ENCODE assay signal across 24 cellular contexts in genomic region chr16:75138233-75138632, GRCh38. TPM values are rescaled to one million over a fixed set of nuclear protein-coding genes. Genes with fewer than 3 reads are reported as not detected.
A peak's percentile ranks its signal among the peaks of the same experiment; 100 is the strongest.
DNase-seq lines count a peak whose midpoint lies in the region; ATAC-seq and TF ChIP-seq lines count a peak whose summit lies in the region.
"Had no signal": no experiment of that assay in that cellular context is flagged by ENCODE, and none has a peak within 500 bp of the region (broad histone marks: within the 10 kb centered on the region; RNA-seq: fewer than 3 reads in every experiment).

No MANE protein-coding gene starts in this region.

- H3K4me1 Mint-ChIP-seq in activated CD4-positive, alpha-beta T cell treated with anti-CD3 and anti-CD28 coated beads, Interleukin-2, amount 10 ng/mL, durations not matched to agents 24 days and 14 days, result peaks cover 8% of the 10 kb centered on the region
- H3K4me1 Mint-ChIP-seq in activated CD4-positive, alpha-beta T cell treated with anti-CD3 and anti-CD28 coated beads, Interleukin-2, amount 10 ng/mL, durations not matched to agents 7 days and 5 days, result peaks cover 7% of the 10 kb centered on the region
- H3K4me1 Mint-ChIP-seq in stimulated activated naive B cell treated with anti-CD40 and anti-IgM and Interleukin-4, amounts not matched to agents 10 μg/mL and 1 μg/mL and 100 μg/mL, for 72 hours, result peaks cover 9% of the 10 kb centered on the region in 2 donors

- H3K27me3 Mint-ChIP-seq in activated CD4-positive, alpha-beta T cell treated with anti-CD3 and anti-CD28 coated beads, Interleukin-2, amount 10 ng/mL, durations not matched to agents 24 days and 14 days, result peaks cover 1% of the 10 kb centered on the region
- H3K27me3 Mint-ChIP-seq in activated CD4-positive, alpha-beta T cell treated with anti-CD3 and anti-CD28 coated beads, Interleukin-2, amount 10 ng/mL, durations not matched to agents 7 days and 5 days, result no peaks in the 10 kb centered on the region
- peaks cover 18 to 20% of the 10 kb centered on the region in 2 donors for H3K27me3 Mint-ChIP-seq in stimulated activated naive B cell treated with anti-CD40 and anti-IgM and Interleukin-4, amounts not matched to agents 10 μg/mL and 1 μg/mL and 100 μg/mL, for 72 hours

- H4K91ac ChIP-seq in mesenchymal stem cell (ENCODE audit: low read length), result no peak overlapping the region

- peak overlapping the region; percentile 44 for H3K4me2 ChIP-seq in mesenchymal stem cell (ENCODE audit: low read length, poor library complexity, severe bottlenecking)
- H3K4me2 ChIP-seq: PC-9 had no signal

- H3K9me3 Mint-ChIP-seq in activated CD4-positive, alpha-beta T cell treated with anti-CD3 and anti-CD28 coated beads, Interleukin-2, amount 10 ng/mL, durations not matched to agents 24 days and 14 days, result peaks cover 3% of the 10 kb centered on the region
- H3K9me3 Mint-ChIP-seq in activated CD4-positive, alpha-beta T cell treated with anti-CD3 and anti-CD28 coated beads, Interleukin-2, amount 10 ng/mL, durations not matched to agents 7 days and 5 days, result no peaks in the 10 kb centered on the region
- no peaks in the 10 kb centered on the region for H3K9me3 Mint-ChIP-seq in stimulated activated naive B cell treated with anti-CD40 and anti-IgM and Interleukin-4, amounts not matched to agents 10 μg/mL and 1 μg/mL and 100 μg/mL, for 72 hours
- H3K9me3 Mint-ChIP-seq: CD8-positive, alpha-beta memory T cell had no signal

- no peak overlapping the region for H4K8ac ChIP-seq in mesenchymal stem cell (ENCODE audit: low read length)

- H3K79me1 ChIP-seq in mesenchymal stem cell (replicated peaks; ENCODE audit: low read length, poor library complexity, severe bottlenecking), result no peaks in the 10 kb centered on the region

- H3K14ac ChIP-seq in mesenchymal stem cell (ENCODE audit: low read length in 2 of 2), result no peak overlapping the region

- no peak overlapping the region for H3K18ac ChIP-seq in mesenchymal stem cell (ENCODE audit: low read depth in 1 of 2, low read length in 2 of 2)

- no peak overlapping the region for H2BK5ac ChIP-seq in mesenchymal stem cell (ENCODE audit: low read depth, low read length, poor library complexity, severe bottlenecking)

- H3K23ac ChIP-seq in mesenchymal stem cell (ENCODE audit: low read length in 2 of 2), result no peak overlapping the region

- DNase-seq in activated CD4-positive, alpha-beta T cell treated with anti-CD3 and anti-CD28 coated beads, Interleukin-2, amount 10 ng/mL, durations not matched to agents 24 days and 14 days, result no peak
- DNase-seq in activated CD4-positive, alpha-beta T cell treated with anti-CD3 and anti-CD28 coated beads, Interleukin-2, amount 10 ng/mL, durations not matched to agents 7 days and 5 days, result no peak
- DNase-seq in colonic mucosa, result no peak
- no peak for DNase-seq in mesenchymal stem cell
- DNase-seq in stimulated activated naive B cell treated with anti-CD40 and anti-IgM and Interleukin-4, amounts not matched to agents 10 μg/mL and 1 μg/mL and 100 μg/mL, for 72 hours, result no peak
- no peak for DNase-seq in tibial nerve (ENCODE audit: low spot score in 2 of 2)
- no peak for DNase-seq in SKM-1 (lab: John Stamatoyannopoulos, UW; ENCODE audit: unreplicated experiment)
- DNase-seq in NCI-H128 (lab: John Stamatoyannopoulos, UW; ENCODE audit: unreplicated experiment), result no peak
- DNase-seq: Calu3; CD8-positive, alpha-beta memory T cell; DMS153; HCEC 1CT; MM.1S; NCI-H1048; NCI-H1436; NCI-H187 treated with DMSO at 0.1 percent for 48 hours; NCI-H510A; NCI-H748 treated with DMSO at 0.1 percent for 48 hours; PC-9 had no signal

- peak overlapping the region; percentile 40 for H3K27ac ChIP-seq in colonic mucosa
- no peak overlapping the region for H3K27ac ChIP-seq in mesenchymal stem cell (ENCODE audit: low read length, poor library complexity, severe bottlenecking)
- H3K27ac ChIP-seq in tibial nerve, result no peak overlapping the region
- H3K27ac ChIP-seq: 22Rv1, C4-2B, GM23248, HL-60, PC-9, RWPE1 had no signal

- POLR2A ChIA-PET in activated CD4-positive, alpha-beta T cell treated with anti-CD3 and anti-CD28 coated beads, Interleukin-2, amount 10 ng/mL, durations not matched to agents 7 days and 5 days (lab: Charles Lee), result no interaction called here

- H3K4me3 ChIP-seq in colonic mucosa (no peak overlapping the region), mesenchymal stem cell (ENCODE audit: insufficient read depth in 1 of 2, low read depth in 1 of 2, low read length in 2 of 2) (no peak overlapping the region), tibial nerve (no peak overlapping the region)
- H3K4me3 ChIP-seq: GM23248, PC-9 had no signal

- H2AFZ ChIP-seq in mesenchymal stem cell (ENCODE audit: low read depth, low read length), result no peak overlapping the region
- H2AFZ ChIP-seq: GM23248, PC-9 had no signal

- no peaks in the 10 kb centered on the region for H3K9me3 ChIP-seq in colonic mucosa
- no peaks in the 10 kb centered on the region for H3K9me3 ChIP-seq in mesenchymal stem cell (ENCODE audit: control insufficient read depth, low read length)
- no peaks in the 10 kb centered on the region for H3K9me3 ChIP-seq in tibial nerve

- TF ChIP-seq EP300 in tibial nerve (IDR thresholded peaks at IDR 0.05), result no peak

- no peak overlapping the region for H2AK5ac ChIP-seq in mesenchymal stem cell (ENCODE audit: low read length, severe bottlenecking)

- H3K4me3 Mint-ChIP-seq in activated CD4-positive, alpha-beta T cell treated with anti-CD3 and anti-CD28 coated beads, Interleukin-2, amount 10 ng/mL, durations not matched to agents 24 days and 14 days, result peak overlapping the region; percentile 50
- no peak overlapping the region for H3K4me3 Mint-ChIP-seq in activated CD4-positive, alpha-beta T cell treated with anti-CD3 and anti-CD28 coated beads, Interleukin-2, amount 10 ng/mL, durations not matched to agents 7 days and 5 days
- H3K4me3 Mint-ChIP-seq in stimulated activated naive B cell treated with anti-CD40 and anti-IgM and Interleukin-4, amounts not matched to agents 10 μg/mL and 1 μg/mL and 100 μg/mL, for 72 hours, result peak overlapping the region; percentile 2 to 7

- H3K27ac Mint-ChIP-seq in activated CD4-positive, alpha-beta T cell treated with anti-CD3 and anti-CD28 coated beads, Interleukin-2, amount 10 ng/mL, durations not matched to agents 24 days and 14 days, result no peak overlapping the region
- no peak overlapping the region for H3K27ac Mint-ChIP-seq in activated CD4-positive, alpha-beta T cell treated with anti-CD3 and anti-CD28 coated beads, Interleukin-2, amount 10 ng/mL, durations not matched to agents 7 days and 5 days
- H3K27ac Mint-ChIP-seq in stimulated activated naive B cell treated with anti-CD40 and anti-IgM and Interleukin-4, amounts not matched to agents 10 μg/mL and 1 μg/mL and 100 μg/mL, for 72 hours, result no peak overlapping the region

- 91% methylated on average over 8 of the region's 8 CpGs for WGBS in mesenchymal stem cell
- 67 to 74% methylated on average over 8 of the region's 8 CpGs for WGBS in tibial nerve, 2 donors

- H3K36me3 ChIP-seq in colonic mucosa, result no peaks in the 10 kb centered on the region
- no peaks in the 10 kb centered on the region for H3K36me3 ChIP-seq in mesenchymal stem cell (ENCODE audit: control insufficient read depth in 1 of 2, insufficient read depth in 2 of 2, low read depth in 1 of 2, low read length in 2 of 2)
- no peaks in the 10 kb centered on the region for H3K36me3 ChIP-seq in tibial nerve

- peak in 1 of 2 donors; percentile 27 for ATAC-seq in stimulated activated naive B cell treated with anti-CD40 and anti-IgM and Interleukin-4, amounts not matched to agents 10 μg/mL and 1 μg/mL and 100 μg/mL, for 72 hours (replicated peaks)

- intact Hi-C loops in activated CD4-positive, alpha-beta T cell treated with anti-CD3 and anti-CD28 coated beads, Interleukin-2, amount 10 ng/mL, durations not matched to agents 24 days and 14 days (cut with micrococcal nuclease), result no loop called here
- intact Hi-C loops in colonic mucosa (cut with DNase I), result no loop called here

- H3K4me1 ChIP-seq in colonic mucosa, result no peaks in the 10 kb centered on the region
- peaks cover 8% of the 10 kb centered on the region for H3K4me1 ChIP-seq in mesenchymal stem cell (ENCODE audit: control insufficient read depth, insufficient read depth, low read depth, low read length)
- no peaks in the 10 kb centered on the region for H3K4me1 ChIP-seq in tibial nerve

- H3K27me3 ChIP-seq in colonic mucosa (no peaks in the 10 kb centered on the region), mesenchymal stem cell (ENCODE audit: control insufficient read depth in 1 of 2, insufficient read depth in 1 of 2, low read length in 2 of 2) (no peaks in the 10 kb centered on the region), tibial nerve (no peaks in the 10 kb centered on the region)

- no peak overlapping the region for H2BK12ac ChIP-seq in mesenchymal stem cell (ENCODE audit: low read length in 2 of 2)

- H2BK120ac ChIP-seq in mesenchymal stem cell (ENCODE audit: low read depth, low read length), result no peak overlapping the region

- CTCF ChIA-PET in activated CD4-positive, alpha-beta T cell treated with anti-CD3 and anti-CD28 coated beads, Interleukin-2, amount 10 ng/mL, durations not matched to agents 7 days and 5 days (lab: Charles Lee), result interaction anchor here (0.6 to 1.0 kb wide), 4 partner anchors 26 to 301 kb away, joined by 3 to 4 read pairs (median 3); no protein-coding TSS in a partner anchor

- H3K36me3 Mint-ChIP-seq in activated CD4-positive, alpha-beta T cell treated with anti-CD3 and anti-CD28 coated beads, Interleukin-2, amount 10 ng/mL, durations not matched to agents 24 days and 14 days (ENCODE audit: low read depth), result no peaks in the 10 kb centered on the region
- no peaks in the 10 kb centered on the region for H3K36me3 Mint-ChIP-seq in activated CD4-positive, alpha-beta T cell treated with anti-CD3 and anti-CD28 coated beads, Interleukin-2, amount 10 ng/mL, durations not matched to agents 7 days and 5 days (ENCODE audit: low read depth)
- H3K36me3 Mint-ChIP-seq in stimulated activated naive B cell treated with anti-CD40 and anti-IgM and Interleukin-4, amounts not matched to agents 10 μg/mL and 1 μg/mL and 100 μg/mL, for 72 hours, result no peaks in the 10 kb centered on the region
- H3K36me3 Mint-ChIP-seq: CD8-positive, alpha-beta memory T cell had no signal

- TF ChIP-seq CTCF in colonic mucosa (IDR thresholded peaks at IDR 0.05), result no peak
- no peak for TF ChIP-seq CTCF in tibial nerve (IDR thresholded peaks at IDR 0.05)

- no peak overlapping the region for H2BK15ac ChIP-seq in mesenchymal stem cell (ENCODE audit: low read depth, poor library complexity, severe bottlenecking)

- H3K9ac ChIP-seq in colonic mucosa (ENCODE audit: low read depth in 2 of 2, low read length in 2 of 2) (no peak overlapping the region), mesenchymal stem cell (ENCODE audit: low read length) (no peak overlapping the region)
- H3K9ac ChIP-seq: GM23248 had no signal

- no peak for TF ChIP-seq POLR2A in tibial nerve (IDR thresholded peaks at IDR 0.05)

- no peak overlapping the region for H3K4ac ChIP-seq in mesenchymal stem cell (ENCODE audit: low read depth in 1 of 2, low read length in 2 of 2)

RNA-seq across cellular contexts. Expression of gene ZFP1, which starts 10.1 kb away (rescaled TPM):
- total RNA-seq in activated CD4-positive, alpha-beta T cell treated with anti-CD3 and anti-CD28 coated beads, Interleukin-2, amount 10 ng/mL, durations not matched to agents 24 days and 14 days, result 14.3 and 16.5 TPM in 2 replicates
- 10 to 100 TPM; 11.4 to 13.1 TPM for total RNA-seq in activated CD4-positive, alpha-beta T cell treated with anti-CD3 and anti-CD28 coated beads, Interleukin-2, amount 10 ng/mL, durations not matched to agents 7 days and 5 days
- 1 to 10 TPM; 4.3 to 9.9 TPM for total RNA-seq in colonic mucosa
- 9.1 TPM for polyA plus RNA-seq in mesenchymal stem cell (2013, experiment 1 of 2)
- 7.8 TPM for polyA plus RNA-seq in mesenchymal stem cell (2013, experiment 2 of 2)
- 10 to 100 TPM in 2 of 4 donors, 1 to 10 TPM in 2; 6.3 to 12.6 (median 9.5) TPM for total RNA-seq in tibial nerve

RNA-seq across cellular contexts. Expression of gene LDHD, which starts 21.7 kb away (rescaled TPM):
- total RNA-seq in activated CD4-positive, alpha-beta T cell treated with anti-CD3 and anti-CD28 coated beads, Interleukin-2, amount 10 ng/mL, durations not matched to agents 24 days and 14 days, result 0.09 and 0.24 TPM in 2 replicates
- total RNA-seq in activated CD4-positive, alpha-beta T cell treated with anti-CD3 and anti-CD28 coated beads, Interleukin-2, amount 10 ng/mL, durations not matched to agents 7 days and 5 days, result under 1 TPM in 1 of 2 experiments, not detected in 1; 0.20 TPM
- total RNA-seq in colonic mucosa (100 to 1,000 TPM in 1 of 2 donors, 10 to 100 TPM in 1; 31.4 to 105 TPM), tibial nerve (10 to 100 TPM; 20.1 to 48.7 (median 27.7) TPM)
- polyA plus RNA-seq in mesenchymal stem cell (2013, experiment 1 of 2), result 0.32 TPM
- 0.21 TPM for polyA plus RNA-seq in mesenchymal stem cell (2013, experiment 2 of 2)
- total RNA-seq: CD8-positive, alpha-beta memory T cell had no signal

Comparison
In these comparisons a context has a peak if more than half of its experiments do, and no peak if none do; other contexts are left out.
1. RNA of gene LDHD, which starts 21.7 kb away (total RNA-seq): 31.4 to 105 TPM in colonic mucosa and 20.1 to 48.7 TPM in tibial nerve; 0.20 TPM in activated CD4-positive, alpha-beta T cell treated with anti-CD3 and anti-CD28 coated beads, Interleukin-2, amount 10 ng/mL, durations not matched to agents 7 days and 5 days and 0.09 to 0.24 TPM in activated CD4-positive, alpha-beta T cell treated with anti-CD3 and anti-CD28 coated beads, Interleukin-2, amount 10 ng/mL, durations not matched to agents 24 days and 14 days; every median in the first group is over 10 times any median in the second.